Comparison of ENCODE assay signal across 8 cellular contexts in genomic region chr7:6435486-6436384, GRCh38. TPM values are rescaled to one million over a fixed set of nuclear protein-coding genes. Genes with fewer than 3 reads are reported as not detected.
A peak's percentile ranks its signal among the peaks of the same experiment; 100 is the strongest.
DNase-seq lines count a peak whose midpoint lies in the region; ATAC-seq lines count a peak whose summit lies in the region.

No MANE protein-coding gene starts in this region.

- H3K9me3 Mint-ChIP-seq in activated CD4-positive, alpha-beta memory T cell treated with anti-CD3 and anti-CD28 coated beads, Interleukin-2, amount 10 ng/mL, durations not matched to agents 7 days and 5 days, result no peaks in the 10 kb centered on the region

- peak overlapping the region; percentile 15 for H3K4me3 Mint-ChIP-seq in activated CD4-positive, alpha-beta memory T cell treated with anti-CD3 and anti-CD28 coated beads, Interleukin-2, amount 10 ng/mL, durations not matched to agents 7 days and 5 days

- POLR2A ChIA-PET in activated CD4-positive, alpha-beta memory T cell treated with anti-CD3 and anti-CD28 coated beads, Interleukin-2, amount 10 ng/mL, durations not matched to agents 7 days and 5 days (lab: Charles Lee), result interaction anchor here (3.5 kb wide), 1 partner anchor 12 kb away, joined by 39 read pairs; the partner anchor contains the start of gene DAGLB

- CTCF ChIA-PET in activated CD4-positive, alpha-beta memory T cell treated with anti-CD3 and anti-CD28 coated beads, Interleukin-2, amount 10 ng/mL, durations not matched to agents 7 days and 5 days (lab: Charles Lee), result interaction anchor here (0.7 to 3.3 kb wide), 7 partner anchors 10 to 438 kb away, joined by 3 to 15 read pairs (median 4); partner anchors contain the start of gene DAGLB

- ATAC-seq in GM18907 (IDR thresholded peaks at IDR 0.05; ENCODE audit: unreplicated experiment) (peak; percentile 84), HG03520 (IDR thresholded peaks at IDR 0.05; ENCODE audit: unreplicated experiment) (peak; percentile 76)

- peaks cover 34% of the 10 kb centered on the region for H3K36me3 Mint-ChIP-seq in activated CD4-positive, alpha-beta memory T cell treated with anti-CD3 and anti-CD28 coated beads, Interleukin-2, amount 10 ng/mL, durations not matched to agents 7 days and 5 days (ENCODE audit: low read depth)

- DNase-seq in AG20443 (ENCODE audit: low spot score) (peak; percentile 94), NCI-H82 treated with DMSO at 0.1 percent for 48 hours (lab: John Stamatoyannopoulos, UW; ENCODE audit: unreplicated experiment) (peak; percentile 67), dermis microvascular lymphatic vessel endothelial cell (ENCODE audit: low read depth in 2 of 2) (peak; percentile 37 to 80), medulla oblongata (ENCODE audit: extremely low spot score) (peak; percentile 91)
- DNase-seq in activated CD4-positive, alpha-beta memory T cell treated with anti-CD3 and anti-CD28 coated beads, Interleukin-2, amount 10 ng/mL, durations not matched to agents 7 days and 5 days, result peak; percentile 89
- DNase-seq in stimulated activated CD8-positive, alpha-beta memory T cell treated with anti-CD3 and anti-CD28 coated beads, Interleukin-12 subunit alpha, Interleukin-12 subunit beta, amount 100 ng/mL, for 24 hours (ENCODE audit: extremely low read depth), result peak; percentile 64

- H3K27ac Mint-ChIP-seq in activated CD4-positive, alpha-beta memory T cell treated with anti-CD3 and anti-CD28 coated beads, Interleukin-2, amount 10 ng/mL, durations not matched to agents 7 days and 5 days, result peak overlapping the region; percentile 73

- peaks cover 37% of the 10 kb centered on the region for H3K4me1 Mint-ChIP-seq in activated CD4-positive, alpha-beta memory T cell treated with anti-CD3 and anti-CD28 coated beads, Interleukin-2, amount 10 ng/mL, durations not matched to agents 7 days and 5 days

- H3K27me3 Mint-ChIP-seq in activated CD4-positive, alpha-beta memory T cell treated with anti-CD3 and anti-CD28 coated beads, Interleukin-2, amount 10 ng/mL, durations not matched to agents 7 days and 5 days, result no peaks in the 10 kb centered on the region

RNA-seq across cellular contexts. Expression of gene DAGLB, which starts 12.0 kb away (rescaled TPM):
- 10 to 100 TPM; 15.7 to 16.5 TPM for total RNA-seq in activated CD4-positive, alpha-beta memory T cell treated with anti-CD3 and anti-CD28 coated beads, Interleukin-2, amount 10 ng/mL, durations not matched to agents 7 days and 5 days
- 17.3 and 18.3 TPM in 2 replicates for total RNA-seq in dermis microvascular lymphatic vessel endothelial cell

RNA-seq across cellular contexts. Expression of gene KDELR2, which starts 48.2 kb away (rescaled TPM):
- 10 to 100 TPM; 64.1 to 72.1 TPM for total RNA-seq in activated CD4-positive, alpha-beta memory T cell treated with anti-CD3 and anti-CD28 coated beads, Interleukin-2, amount 10 ng/mL, durations not matched to agents 7 days and 5 days
- 99.4 and 122 TPM in 2 replicates for total RNA-seq in dermis microvascular lymphatic vessel endothelial cell

Comparison
In these comparisons a context has a peak if more than half of its experiments do, and no peak if none do; other contexts are left out.
1. Peak in every context shown above with its lines: DNase-seq and ATAC-seq.